Comparison of ENCODE assay signal across 9 cellular contexts in the genomic region with DNA sequence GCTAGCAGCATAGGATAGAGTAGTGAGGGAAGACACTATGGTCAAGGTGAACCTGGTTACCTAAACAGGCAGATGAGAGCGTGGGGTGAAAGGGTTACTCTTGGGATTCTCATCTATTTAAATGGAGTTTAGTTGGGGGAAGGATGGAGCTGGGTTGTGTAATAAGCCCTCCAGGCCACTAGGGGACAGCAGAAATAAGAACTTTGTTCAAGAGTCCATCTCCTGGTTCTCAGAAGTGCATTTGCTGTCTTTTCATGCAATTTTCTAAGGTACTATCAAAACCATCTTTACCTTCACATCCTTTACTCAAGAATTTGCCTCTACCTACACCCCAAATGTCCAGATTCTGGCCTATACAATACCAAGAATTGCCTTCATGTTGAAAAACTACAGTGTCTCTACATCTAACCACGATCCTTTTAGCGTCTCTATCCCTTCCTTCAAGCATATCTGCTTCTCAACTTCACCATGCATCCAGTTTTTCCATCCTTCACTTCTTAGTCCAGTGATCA. TPM values are rescaled to one million over a fixed set of nuclear protein-coding genes. Genes with fewer than 3 reads are reported as not detected.
A peak's percentile ranks its signal among the peaks of the same experiment; 100 is the strongest.
DNase-seq lines count a peak whose midpoint lies in the region; ATAC-seq and TF ChIP-seq lines count a peak whose summit lies in the region.
"Had no signal": no experiment of that assay in that cellular context is flagged by ENCODE, and none has a peak within 500 bp of the region (broad histone marks: within the 10 kb centered on the region; RNA-seq: fewer than 3 reads in every experiment).

No MANE protein-coding gene starts in this region.

- no TSS peak for BruUV-seq in OCI-LY7 (replicated peaks; lab: Mats Ljungman, UMichigan)

- POLR2A ChIA-PET in OCI-LY7 (lab: Charles Lee), result interaction anchor here (0.6 to 3.4 kb wide), 9 partner anchors 10 to 96 kb away, joined by 3 to 17 read pairs (median 5); a partner anchor contains a TSS

- no peaks in the 10 kb centered on the region for H3K27me3 ChIP-seq in cardiac muscle cell

- TF ChIP-seq CTCF in cardiac muscle cell (IDR thresholded peaks at IDR 0.05; ENCODE audit: low read depth, low read length) (peak; percentile 31), OCI-LY7 (conservative IDR thresholded peaks at IDR 0.05; ENCODE audit: low read length) (peak; percentile 90), coronary artery (IDR thresholded peaks at IDR 0.05) (peak; percentile 7)

- H3K27ac ChIP-seq in cardiac muscle cell (no peak overlapping the region), OCI-LY7 (ENCODE audit: low read depth, low read length, poor library complexity, severe bottlenecking) (no peak overlapping the region), coronary artery (no peak overlapping the region)
- H3K27ac ChIP-seq: parathyroid adenoma had no signal

- H3K9me3 ChIP-seq in cardiac muscle cell (ENCODE audit: low read depth) (no peaks in the 10 kb centered on the region), OCI-LY7 (ENCODE audit: low read length) (peaks cover 20% of the 10 kb centered on the region; the same call in 1 of the 2 replicates)

- no peak overlapping the region for H3K4me3 ChIP-seq in cardiac muscle cell
- no peak overlapping the region for H3K4me3 ChIP-seq in OCI-LY7 (ENCODE audit: low read depth, low read length, poor library complexity, severe bottlenecking)
- H3K4me3 ChIP-seq in coronary artery, result no peak overlapping the region

- H3K9me2 ChIP-seq in OCI-LY7 (ENCODE audit: insufficient read depth, low read length), result no peaks in the 10 kb centered on the region

- DNase-seq in cardiac muscle cell (ENCODE audit: low read depth in 1 of 2, low spot score in 1 of 2), result no peak
- no peak for DNase-seq in left ventricle myocardium superior
- DNase-seq in OCI-LY7 (ENCODE audit: low spot score), result peak; percentile 59
- DNase-seq in coronary artery (ENCODE audit: low spot score), result no peak
- peak; percentile 56 for DNase-seq in stimulated activated naive CD8-positive, alpha-beta T cell treated with anti-CD3 and anti-CD28 coated beads, Interleukin-15, Interleukin-2, amounts not matched to agents 100 U/mL and 50 U/mL, for 24 hours
- no peak for DNase-seq in putamen (ENCODE audit: low spot score)
- DNase-seq in hypothalamus (lab: John Stamatoyannopoulos, UW), result no peak

- no peaks in the 10 kb centered on the region for H3K36me3 ChIP-seq in cardiac muscle cell
- H3K36me3 ChIP-seq in OCI-LY7 (ENCODE audit: insufficient read depth, low read length), result 0 out of 2 replicates have a peak, but pooled peaks cover 8% of the 10 kb centered on the region

- no peak overlapping the region for H3K4me2 ChIP-seq in OCI-LY7 (ENCODE audit: low read length)

- peak overlapping the region; percentile 41; the same call in 1 of the 2 replicates for H2AFZ ChIP-seq in OCI-LY7 (ENCODE audit: low read length)
- H2AFZ ChIP-seq: parathyroid adenoma had no signal

- H3K79me2 ChIP-seq in OCI-LY7 (ENCODE audit: insufficient read depth, low read depth, low read length), result no peaks in the 10 kb centered on the region
- H3K79me2 ChIP-seq: parathyroid adenoma had no signal

- intact Hi-C loops in left ventricle myocardium superior (cut with micrococcal nuclease), result no loop called here
- intact Hi-C loops in OCI-LY7 (cut with micrococcal nuclease; ENCODE audit: unreplicated experiment), result loop anchor here (10.0 kb wide), 1 partner anchor 336 kb away; a partner anchor contains a TSS

- no peaks in the 10 kb centered on the region for H4K20me1 ChIP-seq in OCI-LY7 (ENCODE audit: insufficient read depth, low read length)

- H3K4me1 ChIP-seq in cardiac muscle cell (ENCODE audit: low read depth) (no peaks in the 10 kb centered on the region), OCI-LY7 (ENCODE audit: insufficient read depth, low read length, poor library complexity, severe bottlenecking) (peaks cover 72% of the 10 kb centered on the region)
- H3K4me1 ChIP-seq: parathyroid adenoma had no signal

- CTCF ChIA-PET in OCI-LY7 (lab: Charles Lee; ENCODE audit: unreplicated experiment), result interaction anchor here (0.5 to 1.6 kb wide), 3 partner anchors 12 to 56 kb away, joined by 3 to 5 read pairs (median 3); no protein-coding TSS in a partner anchor

- ATAC-seq in left ventricle myocardium superior, result no peak
- ATAC-seq in stimulated activated naive CD8-positive, alpha-beta T cell treated with anti-CD3 and anti-CD28 coated beads, Interleukin-15, Interleukin-2, amounts not matched to agents 100 U/mL and 50 U/mL, for 24 hours, result no peak
- no peak for ATAC-seq in HG03108 (IDR thresholded peaks at IDR 0.05; ENCODE audit: unreplicated experiment)

RNA-seq across cellular contexts. Expression of a gene that starts 28.0 kb away (rescaled TPM):
- total RNA-seq in cardiac muscle cell (not detected in 2 replicates), left ventricle myocardium superior (0.15 TPM), OCI-LY7 (2022) (0.42 and 0.72 TPM in 2 replicates)
- 0.10 TPM in 1 of 2 replicates, not detected in the other for polyA plus RNA-seq in cardiac muscle cell
- total RNA-seq in OCI-LY7 (2014; rRNA removed; shearing (Covaris generic)), result 0.32 and 0.36 TPM in 2 replicates

RNA-seq across cellular contexts. Expression of a gene that starts 39.5 kb away (rescaled TPM):
- total RNA-seq in cardiac muscle cell, result not detected in 2 replicates
- not detected in 2 replicates for polyA plus RNA-seq in cardiac muscle cell
- total RNA-seq in left ventricle myocardium superior, result 2.8 TPM
- 23.3 and 23.4 TPM in 2 replicates for total RNA-seq in OCI-LY7 (2014; rRNA removed; shearing (Covaris generic))
- 22.2 and 28.8 TPM in 2 replicates for total RNA-seq in OCI-LY7 (2022)

Comparison
In these comparisons a context has a peak if more than half of its experiments do, and no peak if none do; other contexts are left out.
1. DNase-seq: peak in OCI-LY7 (single experiment) and stimulated activated naive CD8-positive, alpha-beta T cell treated with anti-CD3 and anti-CD28 coated beads, Interleukin-15, Interleukin-2, amounts not matched to agents 100 U/mL and 50 U/mL, for 24 hours (single experiment); none in cardiac muscle cell (0 of 2), left ventricle myocardium superior (single experiment), coronary artery (single experiment), putamen (single experiment) and hypothalamus (0 of 51).
2. CTCF ChIP-seq: peak in every context shown above with its lines; median percentile 90 in OCI-LY7; 31 in cardiac muscle cell; 7 in coronary artery.